ENCODE assay signal across 19 cellular contexts in genomic region chr2:218743072-218743471, GRCh38. TPM values are rescaled to one million over a fixed set of nuclear protein-coding genes. Genes with fewer than 3 reads are reported as not detected.
DNase-seq lines count a peak whose midpoint lies in the region; ATAC-seq lines count a peak whose summit lies in the region.
"Had no signal": no experiment of that assay in that cellular context is flagged by ENCODE, and none has a peak within 500 bp of the region (broad histone marks: within the 10 kb centered on the region; RNA-seq: fewer than 3 reads in every experiment).

No MANE protein-coding gene starts in this region.

- ATAC-seq in activated T-cell treated with anti-CD3 and anti-CD28 coated beads, Interleukin-2, amount 50 U/mL, for 72 hours (replicated peaks in 1 of 2) = peak; percentile 53 to 93
- no peak for ATAC-seq in activated T-cell treated with anti-CD3 and anti-CD28 coated beads, Interleukin-2, amount 50 U/mL, for 4 hours
- ATAC-seq in GM21717 (IDR thresholded peaks at IDR 0.05; ENCODE audit: unreplicated experiment) (peak; percentile 55), GM19397 (IDR thresholded peaks at IDR 0.05; ENCODE audit: unreplicated experiment) (no peak)
- peak; percentile 85 for ATAC-seq in stimulated activated memory B cell treated with anti-CD40 and anti-IgM and Interleukin-4, amounts not matched to agents 10 μg/mL and 1 μg/mL and 100 μg/mL, for 72 hours
- ATAC-seq: GM23338, right cardiac atrium had no signal

- H3K36me3 Mint-ChIP-seq in activated T-cell treated with anti-CD3 and anti-CD28 coated beads, Interleukin-2, amount 50 U/mL, for 72 hours (ENCODE audit: insufficient read depth in 2 of 2) = peaks cover 13 to 17% of the 10 kb centered on the region in 2 donors
- H3K36me3 Mint-ChIP-seq in activated T-cell treated with anti-CD3 and anti-CD28 coated beads, Interleukin-2, amount 50 U/mL, for 4 hours (ENCODE audit: insufficient read depth) = peaks cover 67% of the 10 kb centered on the region
- peaks cover 75% of the 10 kb centered on the region for H3K36me3 Mint-ChIP-seq in stimulated activated memory B cell treated with anti-CD40 and anti-IgM and Interleukin-4, amounts not matched to agents 10 μg/mL and 1 μg/mL and 100 μg/mL, for 72 hours

- no peak for DNase-seq in activated T-cell treated with anti-CD3 and anti-CD28 coated beads, Interleukin-2, amount 50 U/mL, for 72 hours
- DNase-seq in activated T-cell treated with anti-CD3 and anti-CD28 coated beads, Interleukin-2, amount 50 U/mL, for 4 hours = no peak
- peak; percentile 58 for DNase-seq in NOMO-1 treated with DMSO at 0.1 percent for 48 hours (lab: John Stamatoyannopoulos, UW; ENCODE audit: unreplicated experiment)
- DNase-seq in caudate nucleus (lab: John Stamatoyannopoulos, UW) = no peak
- no peak for DNase-seq in NCI-H2171 (lab: John Stamatoyannopoulos, UW)
- DNase-seq: activated B cell treated with CpG ODN at 0.5 μM for 24 hours; activated gamma-delta T cell treated with Interleukin-2 at 50 U/mL for 16 hours; CD4-positive, CD25-positive, alpha-beta regulatory T cell; islet precursor cell; mesendoderm; NCI-H1417; right cardiac atrium; uterus had no signal

- H3K27ac Mint-ChIP-seq in activated T-cell treated with anti-CD3 and anti-CD28 coated beads, Interleukin-2, amount 50 U/mL, for 72 hours = no peak overlapping the region
- H3K27ac Mint-ChIP-seq in stimulated activated memory B cell treated with anti-CD40 and anti-IgM and Interleukin-4, amounts not matched to agents 10 μg/mL and 1 μg/mL and 100 μg/mL, for 72 hours = peak overlapping the region; percentile 60
- H3K27ac Mint-ChIP-seq: activated B cell treated with CpG ODN at 0.5 μM for 24 hours; CD4-positive, CD25-positive, alpha-beta regulatory T cell; GM23338 had no signal

- H3K4me3 Mint-ChIP-seq in activated T-cell treated with anti-CD3 and anti-CD28 coated beads, Interleukin-2, amount 50 U/mL, for 72 hours = peak overlapping the region in 1 of 2 donors; percentile 9
- no peak overlapping the region for H3K4me3 Mint-ChIP-seq in activated T-cell treated with anti-CD3 and anti-CD28 coated beads, Interleukin-2, amount 50 U/mL, for 4 hours
- no peak overlapping the region for H3K4me3 Mint-ChIP-seq in stimulated activated memory B cell treated with anti-CD40 and anti-IgM and Interleukin-4, amounts not matched to agents 10 μg/mL and 1 μg/mL and 100 μg/mL, for 72 hours
- H3K4me3 Mint-ChIP-seq: activated B cell treated with CpG ODN at 0.5 μM for 24 hours; CD4-positive, CD25-positive, alpha-beta regulatory T cell; GM23338; neural crest cell had no signal

- H3K4me1 Mint-ChIP-seq in activated T-cell treated with anti-CD3 and anti-CD28 coated beads, Interleukin-2, amount 50 U/mL, for 72 hours (ENCODE audit: low read depth) = peaks cover 34% of the 10 kb centered on the region
- H3K4me1 Mint-ChIP-seq in activated T-cell treated with anti-CD3 and anti-CD28 coated beads, Interleukin-2, amount 50 U/mL, for 4 hours (ENCODE audit: low read depth) = peaks cover 10% of the 10 kb centered on the region
- peaks cover 24% of the 10 kb centered on the region for H3K4me1 Mint-ChIP-seq in stimulated activated memory B cell treated with anti-CD40 and anti-IgM and Interleukin-4, amounts not matched to agents 10 μg/mL and 1 μg/mL and 100 μg/mL, for 72 hours
- H3K4me1 Mint-ChIP-seq: activated B cell treated with CpG ODN at 0.5 μM for 24 hours had no signal

- H3K27me3 Mint-ChIP-seq in activated T-cell treated with anti-CD3 and anti-CD28 coated beads, Interleukin-2, amount 50 U/mL, for 72 hours (ENCODE audit: low read depth) = no peaks in the 10 kb centered on the region
- no peaks in the 10 kb centered on the region for H3K27me3 Mint-ChIP-seq in activated T-cell treated with anti-CD3 and anti-CD28 coated beads, Interleukin-2, amount 50 U/mL, for 4 hours (ENCODE audit: low read depth)
- no peaks in the 10 kb centered on the region for H3K27me3 Mint-ChIP-seq in stimulated activated memory B cell treated with anti-CD40 and anti-IgM and Interleukin-4, amounts not matched to agents 10 μg/mL and 1 μg/mL and 100 μg/mL, for 72 hours
- H3K27me3 Mint-ChIP-seq: activated B cell treated with CpG ODN at 0.5 μM for 24 hours; CD4-positive, CD25-positive, alpha-beta regulatory T cell had no signal

- no peaks in the 10 kb centered on the region for H3K9me3 Mint-ChIP-seq in activated T-cell treated with anti-CD3 and anti-CD28 coated beads, Interleukin-2, amount 50 U/mL, for 72 hours
- H3K9me3 Mint-ChIP-seq in activated T-cell treated with anti-CD3 and anti-CD28 coated beads, Interleukin-2, amount 50 U/mL, for 4 hours = no peaks in the 10 kb centered on the region
- no peaks in the 10 kb centered on the region for H3K9me3 Mint-ChIP-seq in stimulated activated memory B cell treated with anti-CD40 and anti-IgM and Interleukin-4, amounts not matched to agents 10 μg/mL and 1 μg/mL and 100 μg/mL, for 72 hours
- H3K9me3 Mint-ChIP-seq: activated B cell treated with CpG ODN at 0.5 μM for 24 hours; CD4-positive, CD25-positive, alpha-beta regulatory T cell; GM23338; neural crest cell had no signal

- H3K27ac ChIP-seq in caudate nucleus (ENCODE audit: low read depth, low read length) = no peak overlapping the region
- H3K27ac ChIP-seq: ascending aorta, uterus had no signal

RNA-seq across cellular contexts. Expression of gene TTLL4, which starts 32.4 kb away (rescaled TPM):
- total RNA-seq in activated T-cell treated with anti-CD3 and anti-CD28 coated beads, Interleukin-2, amount 50 U/mL, for 72 hours = 10 to 100 TPM; 30.9 to 34.4 TPM
- total RNA-seq in activated T-cell treated with anti-CD3 and anti-CD28 coated beads, Interleukin-2, amount 50 U/mL, for 4 hours = 10 to 100 TPM; 44.2 to 53.0 (median 52.5) TPM

RNA-seq across cellular contexts. Expression of gene CYP27A1, which starts 38.9 kb away (rescaled TPM):
- under 1 TPM; 0.30 to 0.31 TPM for total RNA-seq in activated T-cell treated with anti-CD3 and anti-CD28 coated beads, Interleukin-2, amount 50 U/mL, for 72 hours
- under 1 TPM; 0.14 to 0.26 (median 0.15) TPM for total RNA-seq in activated T-cell treated with anti-CD3 and anti-CD28 coated beads, Interleukin-2, amount 50 U/mL, for 4 hours
- total RNA-seq: CD4-positive, CD25-positive, alpha-beta regulatory T cell had no signal

Comparison
In these comparisons a context has a peak if more than half of its experiments do, and no peak if none do; other contexts are left out.
1. ATAC-seq: peak in activated T-cell treated with anti-CD3 and anti-CD28 coated beads, Interleukin-2, amount 50 U/mL, for 72 hours (2 of 2), GM21717 (single experiment) and stimulated activated memory B cell treated with anti-CD40 and anti-IgM and Interleukin-4, amounts not matched to agents 10 μg/mL and 1 μg/mL and 100 μg/mL, for 72 hours (single experiment); none in activated T-cell treated with anti-CD3 and anti-CD28 coated beads, Interleukin-2, amount 50 U/mL, for 4 hours (0 of 2) and GM19397 (single experiment).